Comparison of ENCODE assay signal across 19 cellular contexts in the genomic region with DNA sequence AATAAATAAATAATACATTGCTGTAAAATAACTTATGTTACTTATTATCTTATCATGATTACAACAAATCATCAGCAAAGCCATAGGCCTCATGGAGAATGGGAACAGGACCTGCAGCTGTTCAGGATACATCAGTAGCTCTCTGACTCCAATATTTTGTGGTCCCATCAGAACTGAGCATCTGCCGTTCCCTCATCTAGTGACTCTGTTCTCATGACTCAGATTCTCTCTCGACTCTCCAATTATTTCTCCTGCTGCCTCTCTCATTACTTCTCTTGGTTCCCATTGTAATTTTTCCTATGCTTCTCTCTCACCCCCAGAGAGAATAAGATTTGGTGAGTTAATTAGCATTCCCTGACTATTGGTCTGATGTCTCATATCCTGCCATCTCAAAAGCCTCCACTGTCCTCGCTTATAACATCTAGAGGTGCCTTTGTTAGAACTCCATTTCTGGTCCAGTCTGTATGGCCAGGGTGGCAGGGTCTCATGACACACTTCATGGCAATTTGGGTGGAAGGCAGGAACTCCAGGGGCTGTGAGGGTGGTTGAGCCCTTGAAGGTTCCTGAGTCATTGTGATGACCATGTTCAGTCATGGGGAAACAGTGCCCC.
"Had no signal": no experiment of that assay in that cellular context is flagged by ENCODE, and none has a peak within 500 bp of the region (broad histone marks: within the 10 kb centered on the region; RNA-seq: fewer than 3 reads in every experiment).

No MANE protein-coding gene starts in this region.

- DNase-seq: activated CD4-positive, alpha-beta T cell treated with anti-CD3 and anti-CD28 coated beads, Interleukin-2, amount 10 ng/mL, durations not matched to agents 7 days and 5 days; activated naive CD4-positive, alpha-beta T cell treated with anti-CD3 and anti-CD28 coated beads for 36 hours; activated T-cell treated with anti-CD3 and anti-CD28 coated beads for 4 hours; dermis blood vessel endothelial cell; endodermal cell; head of caudate nucleus; left lung; nephron progenitor cell; sigmoid colon; stimulated activated CD4-positive, alpha-beta T cell treated with anti-CD3 and anti-CD28 coated beads, Interleukin-2, amount 100 ng/mL, for 48 hours; stimulated activated CD8-positive, alpha-beta memory T cell treated with anti-CD3 and anti-CD28 coated beads, Interleukin-4, amount 100 ng/mL, for 48 hours; stimulated activated naive CD8-positive, alpha-beta T cell treated with anti-CD3 and anti-CD28 coated beads, Interleukin-15, amount 100 ng/mL, for 72 hours had no signal

- H3K36me3 Mint-ChIP-seq: memory B cell, WTC11 had no signal

- ATAC-seq: esophagus mucosa; left lung; stimulated activated naive CD8-positive, alpha-beta T cell treated with anti-CD3 and anti-CD28 coated beads, Interleukin-15, amount 100 ng/mL, for 72 hours; WTC11 had no signal

- H3K4me1 Mint-ChIP-seq: activated CD4-positive, alpha-beta T cell treated with anti-CD3 and anti-CD28 coated beads, Interleukin-2, amount 10 ng/mL, durations not matched to agents 7 days and 5 days; activated T-helper 17 cell treated with anti-CD3 and anti-CD28 coated beads, Interleukin-2, amount 50 U/mL, for 72 hours; central memory CD8-positive, alpha-beta T cell; memory B cell; WTC11 had no signal

- H3K27ac ChIP-seq: left lung, sigmoid colon, vagina had no signal

- H3K27me3 ChIP-seq: left lung, sigmoid colon, vagina had no signal

- H3K27ac Mint-ChIP-seq: activated CD4-positive, alpha-beta T cell treated with anti-CD3 and anti-CD28 coated beads, Interleukin-2, amount 10 ng/mL, durations not matched to agents 7 days and 5 days; activated T-helper 17 cell treated with anti-CD3 and anti-CD28 coated beads, Interleukin-2, amount 50 U/mL, for 72 hours; endodermal cell; memory B cell; nephron progenitor cell; stimulated activated naive CD8-positive, alpha-beta T cell treated with anti-CD3 and anti-CD28 coated beads, Interleukin-15, amount 100 ng/mL, for 72 hours; T-helper 1 cell treated with Interleukin-12 subunit alpha and Interleukin-12 subunit beta and Interleukin-4 antibody, amounts not matched to agents 30 μg/mL and 1 μg/mL, for 36 hours; WTC11 had no signal

- H3K4me3 ChIP-seq: left lung, sigmoid colon, vagina had no signal

- H3K4me1 ChIP-seq: left lung had no signal

- H3K9me3 ChIP-seq: left lung, sigmoid colon, vagina had no signal

- H3K4me3 Mint-ChIP-seq: activated CD4-positive, alpha-beta T cell treated with anti-CD3 and anti-CD28 coated beads, Interleukin-2, amount 10 ng/mL, durations not matched to agents 7 days and 5 days; activated naive CD4-positive, alpha-beta T cell treated with anti-CD3 and anti-CD28 coated beads for 36 hours; activated T-helper 17 cell treated with anti-CD3 and anti-CD28 coated beads, Interleukin-2, amount 50 U/mL, for 72 hours; central memory CD8-positive, alpha-beta T cell; endodermal cell; memory B cell; nephron progenitor cell; stimulated activated naive CD8-positive, alpha-beta T cell treated with anti-CD3 and anti-CD28 coated beads, Interleukin-15, amount 100 ng/mL, for 72 hours; T-helper 1 cell treated with Interleukin-12 subunit alpha and Interleukin-12 subunit beta and Interleukin-4 antibody, amounts not matched to agents 30 μg/mL and 1 μg/mL, for 36 hours; WTC11 had no signal

- H3K27me3 Mint-ChIP-seq: stimulated activated naive CD8-positive, alpha-beta T cell treated with anti-CD3 and anti-CD28 coated beads, Interleukin-15, amount 100 ng/mL, for 72 hours had no signal

- H3K9me3 Mint-ChIP-seq: activated T-helper 17 cell treated with anti-CD3 and anti-CD28 coated beads, Interleukin-2, amount 50 U/mL, for 72 hours; central memory CD8-positive, alpha-beta T cell had no signal

- H3K36me3 ChIP-seq: left lung, sigmoid colon, vagina had no signal
